In genomic region chr9:75185585-75186170, GRCh38 we compare ENCODE assay signal across 8 cellular contexts.
A peak's percentile ranks its signal among the peaks of the same experiment; 100 is the strongest.
DNase-seq lines count a peak whose midpoint lies in the region; ATAC-seq and TF ChIP-seq lines count a peak whose summit lies in the region.

No MANE protein-coding gene starts in this region.

- peak; percentile 50 for TF ChIP-seq CTCF in AG09319 (IDR thresholded peaks at IDR 0.05; ENCODE audit: low read depth, low read length)
- TF ChIP-seq CTCF in hepatocyte (IDR thresholded peaks at IDR 0.05; ENCODE audit: poor library complexity) = peak; percentile 55

- no peaks in the 10 kb centered on the region for H3K27me3 ChIP-seq in hepatocyte

- 26% methylated on average over 4 of the region's 4 CpGs for WGBS in hepatocyte (ENCODE audit: low lambda C conversion rate, missing lambda C conversion rate)

- no peaks in the 10 kb centered on the region for H3K9me2 ChIP-seq in hepatocyte (replicated peaks; ENCODE audit: insufficient read depth)

- H3K9me3 Mint-ChIP-seq in activated T-cell treated with anti-CD3 and anti-CD28 coated beads, Interleukin-2, amount 50 U/mL, for 4 hours = no peaks in the 10 kb centered on the region

- no peaks in the 10 kb centered on the region for H3K36me3 ChIP-seq in hepatocyte (replicated peaks; ENCODE audit: insufficient read depth, low read depth)

- H3K4me3 Mint-ChIP-seq in activated T-cell treated with anti-CD3 and anti-CD28 coated beads, Interleukin-2, amount 50 U/mL, for 4 hours = no peak overlapping the region

- H3K4me1 ChIP-seq in hepatocyte (ENCODE audit: insufficient read depth) = no peaks in the 10 kb centered on the region

- H3K9me3 ChIP-seq in hepatocyte (ENCODE audit: low read depth) = no peaks in the 10 kb centered on the region

- H3K4me3 ChIP-seq in hepatocyte = no peak overlapping the region

- no peak overlapping the region for H3K27ac ChIP-seq in hepatocyte

- ATAC-seq in GM18498 (IDR thresholded peaks at IDR 0.05; ENCODE audit: unreplicated experiment) (peak; percentile 89), HG02884 (IDR thresholded peaks at IDR 0.05; ENCODE audit: unreplicated experiment) (peak; percentile 84)
- peak; percentile 65 to 77 for ATAC-seq in activated T-cell treated with anti-CD3 and anti-CD28 coated beads, Interleukin-2, amount 50 U/mL, for 4 hours

- H2AFZ ChIP-seq in hepatocyte = no peak overlapping the region

- peaks cover 5% of the 10 kb centered on the region for H3K36me3 Mint-ChIP-seq in activated T-cell treated with anti-CD3 and anti-CD28 coated beads, Interleukin-2, amount 50 U/mL, for 4 hours (ENCODE audit: insufficient read depth)

- no peaks in the 10 kb centered on the region for H4K20me1 ChIP-seq in hepatocyte (ENCODE audit: insufficient read depth, poor library complexity, severe bottlenecking)

- H3K27me3 Mint-ChIP-seq in activated T-cell treated with anti-CD3 and anti-CD28 coated beads, Interleukin-2, amount 50 U/mL, for 4 hours (ENCODE audit: low read depth) = no peaks in the 10 kb centered on the region

- no peak for DNase-seq in AG09319 (ENCODE audit: extremely low read depth, low read depth)
- DNase-seq in NCI-H82 treated with DMSO at 0.1 percent for 48 hours (lab: John Stamatoyannopoulos, UW; ENCODE audit: unreplicated experiment) = peak; percentile 38
- DNase-seq in activated T-cell treated with anti-CD3 and anti-CD28 coated beads, Interleukin-2, amount 50 U/mL, for 4 hours = peak; percentile 30
- DNase-seq in hepatocyte (ENCODE audit: low spot score) = peak; percentile 69
- DNase-seq in stimulated activated CD4-positive, alpha-beta T cell treated with anti-CD3 and anti-CD28 coated beads, TNF-alpha, amount 100 ng/mL, for 48 hours (ENCODE audit: low read depth in 3 of 3) = peak; percentile 9 to 51 (median 17)
- no peak for DNase-seq in NCI-H226

- peaks cover 12% of the 10 kb centered on the region for H3K4me1 Mint-ChIP-seq in activated T-cell treated with anti-CD3 and anti-CD28 coated beads, Interleukin-2, amount 50 U/mL, for 4 hours (ENCODE audit: low read depth)

- no peaks in the 10 kb centered on the region for H3K79me2 ChIP-seq in hepatocyte

- H3K4me2 ChIP-seq in hepatocyte = no peak overlapping the region

Comparison
In these comparisons a context has a peak if more than half of its experiments do, and no peak if none do; other contexts are left out.
1. DNase-seq: peak in NCI-H82 treated with DMSO at 0.1 percent for 48 hours (single experiment), activated T-cell treated with anti-CD3 and anti-CD28 coated beads, Interleukin-2, amount 50 U/mL, for 4 hours (single experiment), hepatocyte (single experiment) and stimulated activated CD4-positive, alpha-beta T cell treated with anti-CD3 and anti-CD28 coated beads, TNF-alpha, amount 100 ng/mL, for 48 hours (3 of 3); none in AG09319 (single experiment) and NCI-H226 (single experiment).
2. Peak in every context shown above with its lines, with median percentiles within 50 percentile points of each other: ATAC-seq.